8 cellular contexts compared by ENCODE assay signal in genomic region chr3:189071452-189071851, GRCh38.
DNase-seq lines count a peak whose midpoint lies in the region; ATAC-seq, FAIRE-seq and TF ChIP-seq lines count a peak whose summit lies in the region.
"Had no signal": no experiment of that assay in that cellular context is flagged by ENCODE, and none has a peak within 500 bp of the region (broad histone marks: within the 10 kb centered on the region; RNA-seq: fewer than 3 reads in every experiment).

No MANE protein-coding gene starts in this region.

- no peak for TF ChIP-seq CTCF in foreskin keratinocyte (conservative IDR thresholded peaks at IDR 0.05)
- no peak for TF ChIP-seq CTCF in pancreas (IDR thresholded peaks at IDR 0.05)

- H3K9me3 ChIP-seq in pancreas: no peaks in the 10 kb centered on the region

- no peaks in the 10 kb centered on the region for H3K36me3 ChIP-seq in pancreas
- H3K36me3 ChIP-seq: tibial nerve had no signal

- H3K27me3 ChIP-seq in foreskin keratinocyte: peaks cover 31% of the 10 kb centered on the region
- no peaks in the 10 kb centered on the region for H3K27me3 ChIP-seq in pancreas
- H3K27me3 ChIP-seq: tibial nerve had no signal

- H3K27ac ChIP-seq in foreskin keratinocyte (no peak overlapping the region), pancreas (no peak overlapping the region)
- H3K27ac ChIP-seq: tibial nerve had no signal

- in situ Hi-C loops in G401 (cut with HindIII; ENCODE audit: low sequenced_read_pairs): no loop called here

- DNase-seq in H54 (ENCODE audit: insufficient read length, low spot score) (no peak), NCI-H2171 (lab: John Stamatoyannopoulos, UW) (peak; percentile 4), foreskin keratinocyte (peak; percentile 53 to 73), NCI-H187 treated with DMSO at 0.1 percent for 48 hours (lab: John Stamatoyannopoulos, UW) (no peak), G401 (ENCODE audit: low spot score) (no peak), pancreas (no peak)

- FAIRE-seq in H54 (lab: Jason Lieb, UNC) (peak; percentile 80), pancreas (lab: Jason Lieb, UNC) (no peak)

- H3K4me1 ChIP-seq in foreskin keratinocyte: no peaks in the 10 kb centered on the region
- H3K4me1 ChIP-seq in pancreas: no peaks in the 10 kb centered on the region
- H3K4me1 ChIP-seq: tibial nerve had no signal

- H3K4me3 ChIP-seq in pancreas: no peak overlapping the region
- H3K4me3 ChIP-seq: tibial nerve had no signal

- WGBS in pancreas, 2 donors: 58 to 74% methylated on average over 2 of the region's 2 CpGs

- no peak for TF ChIP-seq POLR2A in H54 (IDR thresholded peaks at IDR 0.05; ENCODE audit: low read depth, low read length)

- intact Hi-C loops in pancreas (cut with DNase I): no loop called here

- ATAC-seq in GM18520 (IDR thresholded peaks at IDR 0.05; ENCODE audit: unreplicated experiment): peak; percentile 91
- ATAC-seq in foreskin keratinocyte: peak; percentile 99
- no peak for ATAC-seq in pancreas

Comparison
In these comparisons a context has a peak if more than half of its experiments do, and no peak if none do; other contexts are left out.
1. ATAC-seq: peak in GM18520 (single experiment) and foreskin keratinocyte (single experiment); none in pancreas (0 of 4).
2. DNase-seq: peak in NCI-H2171 (single experiment) and foreskin keratinocyte (2 of 2); none in H54 (single experiment), NCI-H187 treated with DMSO at 0.1 percent for 48 hours (single experiment), G401 (single experiment) and pancreas (0 of 6).